In genomic region chr1:156595016-156595415, GRCh38 we compare ENCODE assay signal across 1 cellular context.
TF ChIP-seq lines count a peak whose summit lies in the region.

No MANE protein-coding gene starts in this region.

TF ChIP-seq in HepG2, 621 proteins besides CTCF, POLR2A, EP300 and RAD21:
- TF ChIP-seq ZNF230 (CRISPR knock-in tag; IDR thresholded peaks at IDR 0.05) (no peak), AKNA (CRISPR knock-in tag; IDR thresholded peaks at IDR 0.05; ENCODE audit: borderline replicate concordance) (no peak), ZNF776 (CRISPR knock-in tag; IDR thresholded peaks at IDR 0.05) (no peak), SPEN (CRISPR knock-in tag; IDR thresholded peaks at IDR 0.05; ENCODE audit: low read depth) (no peak), ZNF704 (CRISPR knock-in tag; IDR thresholded peaks at IDR 0.05; ENCODE audit: borderline replicate concordance) (no peak), MAZ (IDR thresholded peaks at IDR 0.05; ENCODE audit: borderline replicate concordance, low read depth, low read length) (no peak), MAZ (CRISPR knock-in tag; IDR thresholded peaks at IDR 0.05; ENCODE audit: low read depth) (no peak), BATF2 (CRISPR knock-in tag; IDR thresholded peaks at IDR 0.05) (no peak), ZFX (CRISPR knock-in tag; IDR thresholded peaks at IDR 0.05; ENCODE audit: low read depth) (no peak), JARID2 (CRISPR knock-in tag; IDR thresholded peaks at IDR 0.05; ENCODE audit: insufficient replicate concordance) (no peak), PRPF4 (IDR thresholded peaks at IDR 0.05; ENCODE audit: low read depth, low read length, poor library complexity, severe bottlenecking) (no peak), KDM2A (CRISPR knock-in tag; IDR thresholded peaks at IDR 0.05; ENCODE audit: borderline replicate concordance, low read depth) (no peak), ZNF773 (CRISPR knock-in tag; IDR thresholded peaks at IDR 0.05; ENCODE audit: borderline replicate concordance) (no peak), BRCA1 (CRISPR knock-in tag; IDR thresholded peaks at IDR 0.05) (no peak), HNF4A (CRISPR knock-in tag; IDR thresholded peaks at IDR 0.05) (no peak), CBFB (CRISPR knock-in tag; IDR thresholded peaks at IDR 0.05) (no peak)
